In the genomic region with DNA sequence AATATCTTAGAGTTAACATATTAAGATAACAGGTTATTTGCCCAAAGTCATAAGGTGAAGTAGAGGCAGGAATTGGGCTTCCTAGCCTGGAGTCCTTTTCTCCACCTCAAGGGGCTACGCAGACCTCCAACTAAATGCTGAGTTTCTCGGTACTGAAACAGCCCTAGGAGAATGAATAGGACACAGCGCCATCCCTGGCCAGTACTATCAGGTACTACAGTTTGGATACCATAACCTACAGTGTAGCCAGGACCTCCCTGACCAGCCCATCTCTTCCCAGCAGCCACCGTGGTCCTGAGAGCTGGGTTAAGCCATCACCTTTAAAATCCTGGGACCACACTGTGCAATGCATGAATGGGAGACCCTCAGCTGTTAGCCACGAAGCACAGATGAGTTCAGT, we compare ENCODE assay signal across 19 cellular contexts. TPM values are rescaled to one million over a fixed set of nuclear protein-coding genes. Genes with fewer than 3 reads are reported as not detected.
DNase-seq lines count a peak whose midpoint lies in the region; ATAC-seq lines count a peak whose summit lies in the region.
"Had no signal": no experiment of that assay in that cellular context is flagged by ENCODE, and none has a peak within 500 bp of the region (broad histone marks: within the 10 kb centered on the region; RNA-seq: fewer than 3 reads in every experiment).

No MANE protein-coding gene starts in this region.

- peaks cover 4% of the 10 kb centered on the region for H3K27me3 Mint-ChIP-seq in CD4-positive, CD25-positive, alpha-beta regulatory T cell
- no peaks in the 10 kb centered on the region for H3K27me3 Mint-ChIP-seq in central memory CD8-positive, alpha-beta T cell
- H3K27me3 Mint-ChIP-seq in naive thymus-derived CD4-positive, alpha-beta T cell: no peaks in the 10 kb centered on the region

- H3K4me1 Mint-ChIP-seq in CD4-positive, CD25-positive, alpha-beta regulatory T cell: peaks cover 22 to 68% (median 55%) of the 10 kb centered on the region in 4 donors
- peaks cover 64% of the 10 kb centered on the region for H3K4me1 Mint-ChIP-seq in central memory CD8-positive, alpha-beta T cell
- H3K4me1 Mint-ChIP-seq in naive thymus-derived CD4-positive, alpha-beta T cell: peaks cover 35 to 73% (median 59%) of the 10 kb centered on the region in 7 donors

- H3K9me3 Mint-ChIP-seq in CD4-positive, CD25-positive, alpha-beta regulatory T cell: peaks cover 0 to 3% (median 0%) of the 10 kb centered on the region in 7 donors
- no peaks in the 10 kb centered on the region for H3K9me3 Mint-ChIP-seq in central memory CD8-positive, alpha-beta T cell
- H3K9me3 Mint-ChIP-seq in naive thymus-derived CD4-positive, alpha-beta T cell: no peaks in the 10 kb centered on the region

- intact Hi-C loops in naive thymus-derived CD4-positive, alpha-beta T cell (cut with micrococcal nuclease): loop anchor here (1.0 to 5.0 kb wide), 4 partner anchors 13 to 94 kb away; partner anchors contain the start of gene CASP10 (in 1 of the 2)

- peak overlapping the region in 2 of 3 donors; percentile 14 to 86 for H3K27ac Mint-ChIP-seq in CD4-positive, CD25-positive, alpha-beta regulatory T cell
- peak overlapping the region; percentile 72 for H3K27ac Mint-ChIP-seq in central memory CD8-positive, alpha-beta T cell (ENCODE audit: low read depth)
- H3K27ac Mint-ChIP-seq in naive thymus-derived CD4-positive, alpha-beta T cell: peak overlapping the region in 8 of 9 donors; percentile 41 to 82 (median 64)

- H3K36me3 Mint-ChIP-seq in CD4-positive, CD25-positive, alpha-beta regulatory T cell: peaks cover 74% of the 10 kb centered on the region
- peaks cover 94% of the 10 kb centered on the region for H3K36me3 Mint-ChIP-seq in central memory CD8-positive, alpha-beta T cell (ENCODE audit: insufficient read depth)
- peaks cover 29 to 71% (median 55%) of the 10 kb centered on the region in 5 donors for H3K36me3 Mint-ChIP-seq in naive thymus-derived CD4-positive, alpha-beta T cell

- H3K4me3 ChIP-seq in CD4-positive, CD25-positive, alpha-beta regulatory T cell (ENCODE audit: low read depth, low read length): no peak overlapping the region
- no peak overlapping the region for H3K4me3 ChIP-seq in H7 (ENCODE audit: insufficient read depth, low read depth, low read length)
- no peak overlapping the region for H3K4me3 ChIP-seq in naive thymus-derived CD4-positive, alpha-beta T cell (ENCODE audit: low read length)
- H3K4me3 ChIP-seq: HAP-1, left ventricle myocardium inferior, testis had no signal

- H3K4me3 Mint-ChIP-seq in CD4-positive, CD25-positive, alpha-beta regulatory T cell: no peak overlapping the region
- H3K4me3 Mint-ChIP-seq in central memory CD8-positive, alpha-beta T cell: no peak overlapping the region
- H3K4me3 Mint-ChIP-seq in naive thymus-derived CD4-positive, alpha-beta T cell: no peak overlapping the region

- DNase-seq in CD4-positive, CD25-positive, alpha-beta regulatory T cell: no peak
- DNase-seq in H7 (peak; percentile 71), NCI-H1092 (lab: John Stamatoyannopoulos, UW) (no peak), NCI-H128 (lab: John Stamatoyannopoulos, UW; ENCODE audit: unreplicated experiment) (no peak)
- no peak for DNase-seq in central memory CD8-positive, alpha-beta T cell (ENCODE audit: low spot score in 2 of 2)
- DNase-seq in naive thymus-derived CD4-positive, alpha-beta T cell: no peak
- DNase-seq: activated effector memory CD4-positive, alpha-beta T cell treated with Interleukin-2 at 50 U/mL for 16 hours; AML-193; DMS153; foreskin keratinocyte; Kasumi-1; left ventricle myocardium inferior; NCI-H1417; NCI-H2171; NCI-H69; testis had no signal

- peaks cover 96% of the 10 kb centered on the region for H3K36me3 ChIP-seq in CD4-positive, CD25-positive, alpha-beta regulatory T cell (ENCODE audit: control insufficient read depth, insufficient read depth, low read length)
- no peaks in the 10 kb centered on the region; the same call in 1 of the 2 replicates for H3K36me3 ChIP-seq in H7 (replicated peaks; ENCODE audit: control insufficient read depth, insufficient read depth, low read length)
- peaks cover 14 to 83% (median 61%) of the 10 kb centered on the region in 3 experiments for H3K36me3 ChIP-seq in naive thymus-derived CD4-positive, alpha-beta T cell (ENCODE audit: control insufficient read depth in 2 of 3, insufficient read depth in 3 of 3, low read length in 3 of 3)

- CTCF ChIA-PET in naive thymus-derived CD4-positive, alpha-beta T cell (lab: Charles Lee): interaction anchor here (2.9 kb wide), 1 partner anchor 43 kb away, joined by 11 read pairs; no protein-coding TSS in a partner anchor

- no peaks in the 10 kb centered on the region for H3K9me3 ChIP-seq in CD4-positive, CD25-positive, alpha-beta regulatory T cell (ENCODE audit: control insufficient read depth in 2 of 2, low read length in 2 of 2)
- no peaks in the 10 kb centered on the region for H3K9me3 ChIP-seq in naive thymus-derived CD4-positive, alpha-beta T cell (ENCODE audit: control insufficient read depth in 2 of 3, low read length in 3 of 3)
- H3K9me3 ChIP-seq: HAP-1, left ventricle myocardium inferior, testis had no signal

- POLR2A ChIA-PET in naive thymus-derived CD4-positive, alpha-beta T cell (lab: Charles Lee): interaction anchor here (0.9 to 1.2 kb wide), 2 partner anchors 16 to 39 kb away, joined by 3 read pairs; no protein-coding TSS in a partner anchor

- no peaks in the 10 kb centered on the region for H3K27me3 ChIP-seq in CD4-positive, CD25-positive, alpha-beta regulatory T cell (ENCODE audit: control insufficient read depth, insufficient read depth, low read length)
- H3K27me3 ChIP-seq in H7 (ENCODE audit: control insufficient read depth, insufficient read depth, low read length): no peaks in the 10 kb centered on the region
- no peaks in the 10 kb centered on the region for H3K27me3 ChIP-seq in naive thymus-derived CD4-positive, alpha-beta T cell (ENCODE audit: control insufficient read depth in 2 of 2, insufficient read depth in 2 of 2, low read length in 2 of 2)
- H3K27me3 ChIP-seq: foreskin keratinocyte, testis had no signal

- peak; percentile 29 to 33 for ATAC-seq in CD4-positive, CD25-positive, alpha-beta regulatory T cell (ENCODE audit: low read depth in 2 of 2)
- ATAC-seq in central memory CD8-positive, alpha-beta T cell (replicated peaks; ENCODE audit: extremely low read depth, poor library complexity, severe bottlenecking): no peak
- peak; percentile 40 for ATAC-seq in naive thymus-derived CD4-positive, alpha-beta T cell
- no peak for ATAC-seq in HG03571 (IDR thresholded peaks at IDR 0.05; ENCODE audit: unreplicated experiment)
- ATAC-seq: foreskin keratinocyte had no signal

- H3K27ac ChIP-seq in CD4-positive, CD25-positive, alpha-beta regulatory T cell (ENCODE audit: insufficient read depth, low read length, poor library complexity, severe bottlenecking): peak overlapping the region; percentile 18
- H3K27ac ChIP-seq in naive thymus-derived CD4-positive, alpha-beta T cell (ENCODE audit: low read depth, low read length): no peak overlapping the region
- H3K27ac ChIP-seq: foreskin keratinocyte, left ventricle myocardium inferior, testis, VCaP had no signal

- H3K4me1 ChIP-seq in CD4-positive, CD25-positive, alpha-beta regulatory T cell (ENCODE audit: control insufficient read depth, insufficient read depth, low read length, poor library complexity, severe bottlenecking): peaks cover 28% of the 10 kb centered on the region
- H3K4me1 ChIP-seq in naive thymus-derived CD4-positive, alpha-beta T cell (ENCODE audit: control insufficient read depth in 2 of 2, insufficient read depth in 2 of 2, low read length in 2 of 2): peaks cover 0 to 22% of the 10 kb centered on the region in 2 donors
- H3K4me1 ChIP-seq: foreskin keratinocyte, HAP-1, left ventricle myocardium inferior, testis had no signal

RNA-seq across cellular contexts. Expression of gene CASP8, which starts 15.7 kb away (rescaled TPM):
- 254 TPM for total RNA-seq in CD4-positive, CD25-positive, alpha-beta regulatory T cell
- polyA plus RNA-seq in CD4-positive, CD25-positive, alpha-beta regulatory T cell: 100 to 1,000 TPM in 1 of 4 donors, 10 to 100 TPM in 3; 63.8 to 112 (median 94.1) TPM
- 16.1 and 16.9 TPM in 2 replicates for total RNA-seq in H7 (2014; rRNA removed; shearing (Covaris generic))
- 100 to 1,000 TPM in 3 of 5 experiments, 10 to 100 TPM in 2; 84.9 to 159 (median 150) TPM for total RNA-seq in naive thymus-derived CD4-positive, alpha-beta T cell
- 10 to 100 TPM; 38.9 to 78.1 TPM for polyA plus RNA-seq in naive thymus-derived CD4-positive, alpha-beta T cell

Comparison
In these comparisons a context has a peak if more than half of its experiments do, and no peak if none do; other contexts are left out.
1. ATAC-seq: peak in CD4-positive, CD25-positive, alpha-beta regulatory T cell (2 of 2) and naive thymus-derived CD4-positive, alpha-beta T cell (single experiment); none in central memory CD8-positive, alpha-beta T cell (single experiment) and HG03571 (single experiment).
2. Peak in every context shown above with its lines, with median percentiles within 50 percentile points of each other: H3K27ac Mint-ChIP-seq.